20 cellular contexts compared by ENCODE assay signal in genomic region chr12:54719691-54720090, GRCh38.
"Had no signal": no experiment of that assay in that cellular context is flagged by ENCODE, and none has a peak within 500 bp of the region (broad histone marks: within the 10 kb centered on the region; RNA-seq: fewer than 3 reads in every experiment).

No MANE protein-coding gene starts in this region.

- DNase-seq: activated CD4-positive, alpha-beta T cell treated with anti-CD3 and anti-CD28 coated beads, Interleukin-2, amount 50 U/mL, for 4 hours; activated CD8-positive, alpha-beta memory T cell treated with anti-CD3 and anti-CD28 coated beads for 24 hours; activated CD8-positive, alpha-beta memory T cell treated with anti-CD3 and anti-CD28 coated beads, Interleukin-2, amount 50 U/mL, for 4 hours; activated T-cell treated with anti-CD3 and anti-CD28 coated beads, Interleukin-2, amount 50 U/mL, for 24 hours; aorta; foreskin fibroblast; left lung; naive thymus-derived CD8-positive, alpha-beta T cell; sigmoid colon; stimulated activated CD4-positive, alpha-beta T cell treated with anti-CD3 and anti-CD28 coated beads, Interleukin-15, amount 100 ng/mL, for 24 hours; stimulated activated naive CD4-positive, alpha-beta T cell treated with Interleukin-2 at 50 U/mL for 16 hours; T-helper 17 cell; upper lobe of left lung had no signal

- FAIRE-seq: endometrium had no signal

- H3K27ac ChIP-seq: left lung, sigmoid colon, thoracic aorta, upper lobe of left lung had no signal

- H3K27me3 ChIP-seq: sigmoid colon, upper lobe of left lung had no signal

- H3K4me3 Mint-ChIP-seq: activated T-cell treated with anti-CD3 and anti-CD28 coated beads, Interleukin-2, amount 50 U/mL, for 24 hours; activated T-helper 17 cell treated with anti-CD3 and anti-CD28 coated beads, Interleukin-2, amount 50 U/mL, for 72 hours; brain; naive thymus-derived CD8-positive, alpha-beta T cell; T-helper 17 cell had no signal

- H3K36me3 Mint-ChIP-seq: activated naive CD4-positive, alpha-beta T cell treated with anti-CD3 and anti-CD28 coated beads, Interleukin-2, amount 50 U/mL, for 72 hours; brain; naive thymus-derived CD8-positive, alpha-beta T cell had no signal

- H3K4me1 ChIP-seq: left lung, upper lobe of left lung had no signal

- H3K27ac Mint-ChIP-seq: activated naive CD4-positive, alpha-beta T cell treated with anti-CD3 and anti-CD28 coated beads, Interleukin-2, amount 50 U/mL, for 72 hours; activated T-cell treated with anti-CD3 and anti-CD28 coated beads, Interleukin-2, amount 50 U/mL, for 24 hours; activated T-helper 17 cell treated with anti-CD3 and anti-CD28 coated beads, Interleukin-2, amount 50 U/mL, for 72 hours; brain; naive thymus-derived CD8-positive, alpha-beta T cell; T-helper 17 cell had no signal

- H3K9me3 ChIP-seq: left lung, sigmoid colon, thoracic aorta, upper lobe of left lung had no signal

- ATAC-seq: activated naive CD4-positive, alpha-beta T cell treated with anti-CD3 and anti-CD28 coated beads, Interleukin-2, amount 50 U/mL, for 72 hours; activated T-helper 17 cell treated with anti-CD3 and anti-CD28 coated beads, Interleukin-2, amount 50 U/mL, for 72 hours; left lung; naive thymus-derived CD8-positive, alpha-beta T cell; T-helper 17 cell had no signal

- H3K9me3 Mint-ChIP-seq: activated naive CD4-positive, alpha-beta T cell treated with anti-CD3 and anti-CD28 coated beads, Interleukin-2, amount 50 U/mL, for 72 hours; activated T-cell treated with anti-CD3 and anti-CD28 coated beads, Interleukin-2, amount 50 U/mL, for 24 hours; activated T-helper 17 cell treated with anti-CD3 and anti-CD28 coated beads, Interleukin-2, amount 50 U/mL, for 72 hours; brain; naive thymus-derived CD8-positive, alpha-beta T cell had no signal

- H3K4me3 ChIP-seq: left lung, lung, sigmoid colon, smooth muscle cell, thoracic aorta, upper lobe of left lung had no signal

- H3K36me3 ChIP-seq: left lung, sigmoid colon, thoracic aorta, upper lobe of left lung had no signal

- H3K4me1 Mint-ChIP-seq: brain had no signal

- H3K4me2 ChIP-seq: smooth muscle cell had no signal
